ENCODE assay signal across 9 cellular contexts in the genomic region with DNA sequence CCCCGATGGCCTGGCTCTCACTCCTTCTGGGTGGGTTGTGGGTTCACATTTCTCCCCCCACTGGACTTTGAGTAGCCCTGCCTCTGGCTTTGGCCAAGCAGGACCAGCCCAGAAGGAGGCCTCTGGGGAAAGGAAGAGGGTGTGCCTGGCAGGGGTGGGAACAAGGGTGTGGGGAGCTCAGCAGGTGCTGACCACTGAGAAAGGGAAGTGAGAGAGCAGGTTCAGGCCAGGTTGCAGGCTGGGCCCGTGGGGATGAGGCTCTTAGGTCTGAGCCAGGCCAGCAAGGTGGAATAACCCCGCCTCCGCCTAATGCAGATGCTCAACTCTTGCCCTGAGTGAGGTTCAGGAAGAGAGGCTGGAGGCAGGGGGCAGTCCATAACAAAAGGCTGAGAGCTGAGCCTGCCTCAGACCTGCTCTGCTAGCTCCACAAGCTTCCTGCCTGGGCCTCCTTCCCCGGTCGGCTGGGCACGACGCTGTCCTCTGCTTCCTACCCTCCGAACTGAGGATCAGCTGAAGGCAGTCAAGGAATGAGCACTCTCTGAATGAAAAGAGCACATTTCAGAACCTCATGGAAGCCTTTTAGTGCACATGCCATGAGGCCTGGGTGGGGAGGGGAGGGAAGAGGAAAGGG.
DNase-seq lines count a peak whose midpoint lies in the region; ATAC-seq, FAIRE-seq and TF ChIP-seq lines count a peak whose summit lies in the region.
"Had no signal": no experiment of that assay in that cellular context is flagged by ENCODE, and none has a peak within 500 bp of the region (broad histone marks: within the 10 kb centered on the region; RNA-seq: fewer than 3 reads in every experiment).

No MANE protein-coding gene starts in this region.

- H3K27me3 ChIP-seq in OCI-LY1 (ENCODE audit: insufficient read depth, low read length) (no peaks in the 10 kb centered on the region), upper lobe of right lung (no peaks in the 10 kb centered on the region), GM23248 (replicated peaks; ENCODE audit: insufficient read depth) (no peaks in the 10 kb centered on the region; the same call in 1 of the 2 replicates)

- H3K79me2 ChIP-seq in OCI-LY1 (ENCODE audit: insufficient read depth, low read length), result no peaks in the 10 kb centered on the region
- no peaks in the 10 kb centered on the region for H3K79me2 ChIP-seq in GM23248 (ENCODE audit: insufficient read depth)

- peaks cover 84% of the 10 kb centered on the region for H3K4me1 ChIP-seq in OCI-LY1 (ENCODE audit: insufficient read depth, low read length, severe bottlenecking)
- no peaks in the 10 kb centered on the region for H3K4me1 ChIP-seq in upper lobe of right lung
- no peaks in the 10 kb centered on the region for H3K4me1 ChIP-seq in GM23248 (ENCODE audit: insufficient read depth)

- H3K9me2 ChIP-seq in OCI-LY1 (ENCODE audit: low read depth, low read length) (no peaks in the 10 kb centered on the region), GM23248 (ENCODE audit: insufficient read depth) (no peaks in the 10 kb centered on the region)

- H3F3A ChIP-seq in OCI-LY1 (ENCODE audit: insufficient read depth, low read length) (no peaks in the 10 kb centered on the region), GM23248 (ENCODE audit: insufficient read depth) (no peaks in the 10 kb centered on the region)

- H3K27ac ChIP-seq in OCI-LY1 (ENCODE audit: low read depth, low read length, poor library complexity, severe bottlenecking) (peak overlapping the region; percentile 95), upper lobe of right lung (no peak overlapping the region), GM23248 (no peak overlapping the region)

- no peak for TF ChIP-seq CTCF in OCI-LY1 (IDR thresholded peaks at IDR 0.05; ENCODE audit: low read length)
- no peak for TF ChIP-seq CTCF in upper lobe of right lung (IDR thresholded peaks at IDR 0.05)

- H2AFZ ChIP-seq in OCI-LY1 (ENCODE audit: low read length) (no peak overlapping the region), GM23248 (no peak overlapping the region)

- H4K20me1 ChIP-seq in OCI-LY1 (ENCODE audit: insufficient read depth, low read length) (no peaks in the 10 kb centered on the region), GM23248 (ENCODE audit: insufficient read depth) (no peaks in the 10 kb centered on the region)

- H3K4me3 ChIP-seq in OCI-LY1 (ENCODE audit: low read depth, low read length, poor library complexity, severe bottlenecking) (peak overlapping the region; percentile 15), upper lobe of right lung (no peak overlapping the region), GM23248 (no peak overlapping the region)

- H3K4me2 ChIP-seq in OCI-LY1 (ENCODE audit: low read length), result peak overlapping the region; percentile 49
- no peak overlapping the region for H3K4me2 ChIP-seq in GM23248 (ENCODE audit: unreplicated experiment)

- WGBS in GM23248 (ENCODE audit: low coverage in 1 of 2, low lambda C conversion rate in 2 of 2, missing lambda C conversion rate in 2 of 2), 2 experiments, result 82 to 84% methylated on average over 8 to 9 of the region's 9 CpGs

- FAIRE-seq in RCC 7860 (lab: Jason Lieb, UNC), result no peak

- DNase-seq in NCI-H82 (lab: John Stamatoyannopoulos, UW), result peak; percentile 43
- DNase-seq in NCI-H82 treated with DMSO at 0.1 percent for 48 hours (lab: John Stamatoyannopoulos, UW; ENCODE audit: unreplicated experiment), result no peak
- DNase-seq in upper lobe of right lung, result peak; percentile 42
- DNase-seq in left ventricle myocardium superior, result no peak
- DNase-seq in RCC 7860 (ENCODE audit: low spot score), result no peak
- no peak for DNase-seq in GM23248
- DNase-seq: NCI-H1048 had no signal

- H3K9ac ChIP-seq in OCI-LY1 (ENCODE audit: low read length), result peak overlapping the region; percentile 66
- H3K9ac ChIP-seq in GM23248, result no peak overlapping the region

- no peaks in the 10 kb centered on the region for H3K36me3 ChIP-seq in OCI-LY1 (ENCODE audit: insufficient read depth, low read length)
- H3K36me3 ChIP-seq in upper lobe of right lung, result no peaks in the 10 kb centered on the region
- no peaks in the 10 kb centered on the region for H3K36me3 ChIP-seq in GM23248 (ENCODE audit: low read depth)

- in situ Hi-C loops in GM23248 (cut with MboI), result no loop called here

- intact Hi-C loops in upper lobe of right lung (cut with DNase I) (no loop called here), left ventricle myocardium superior (cut with micrococcal nuclease) (no loop called here)

- ATAC-seq in HG02840 (IDR thresholded peaks at IDR 0.05; ENCODE audit: low FRiP score, unreplicated experiment) (peak; percentile 73), upper lobe of right lung (no peak), left ventricle myocardium superior (no peak)

- H3K9me3 ChIP-seq in OCI-LY1 (ENCODE audit: low read length), result no peaks in the 10 kb centered on the region
- no peaks in the 10 kb centered on the region for H3K9me3 ChIP-seq in upper lobe of right lung
- no peaks in the 10 kb centered on the region for H3K9me3 ChIP-seq in GM23248 (ENCODE audit: low read depth)

Comparison
In these comparisons a context has a peak if more than half of its experiments do, and no peak if none do; other contexts are left out.
1. DNase-seq: peak in NCI-H82 (single experiment) and upper lobe of right lung (single experiment); none in NCI-H82 treated with DMSO at 0.1 percent for 48 hours (single experiment), left ventricle myocardium superior (single experiment), RCC 7860 (single experiment) and GM23248 (single experiment).